8 cellular contexts compared by ENCODE assay signal in the genomic region with DNA sequence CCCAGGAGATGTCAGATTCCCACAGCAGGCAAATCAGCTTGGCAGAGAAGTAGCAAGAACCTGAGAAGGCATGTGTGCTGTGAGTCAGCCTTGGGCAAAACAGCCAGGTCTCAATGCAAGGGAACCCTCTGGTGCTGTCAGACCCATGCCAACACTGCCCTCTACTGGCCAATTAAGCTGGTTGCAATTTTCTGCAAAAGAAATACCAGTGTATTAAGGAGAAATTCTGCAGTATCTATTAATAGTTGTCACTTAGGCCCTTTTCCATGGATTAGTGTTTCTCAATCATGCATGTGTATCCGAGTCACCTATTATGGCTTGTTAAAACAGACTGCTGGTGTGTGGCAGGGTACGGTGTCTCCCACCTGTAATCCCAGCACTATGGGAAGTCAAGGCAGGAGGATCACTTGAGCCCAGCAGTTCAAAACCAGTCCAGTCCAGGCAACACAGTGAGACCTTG. TPM values are rescaled to one million over a fixed set of nuclear protein-coding genes. Genes with fewer than 3 reads are reported as not detected.
DNase-seq lines count a peak whose midpoint lies in the region; ATAC-seq, FAIRE-seq and TF ChIP-seq lines count a peak whose summit lies in the region.

No MANE protein-coding gene starts in this region.

- 50 to 57% (median 52%) methylated on average over 2 of the region's 2 CpGs for WGBS in heart left ventricle, 4 donors
- WGBS in aorta, 2 donors = 18 to 20% methylated on average over 2 of the region's 2 CpGs

- intact Hi-C loops in heart left ventricle (cut with DNase I) = loop anchor here (2.0 to 10.0 kb wide), 9 partner anchors 23 to 165 kb away; no protein-coding TSS in a partner anchor
- intact Hi-C loops in aorta (cut with DNase I) = loop anchor here (5.0 kb wide), 4 partner anchors 93 to 163 kb away; no protein-coding TSS in a partner anchor

- H3K9me3 ChIP-seq in adipocyte (ENCODE audit: control insufficient read depth, low read length) = no peaks in the 10 kb centered on the region
- H3K9me3 ChIP-seq in heart left ventricle = no peaks in the 10 kb centered on the region
- H3K9me3 ChIP-seq in aorta (ENCODE audit: control insufficient read depth, low read length) = no peaks in the 10 kb centered on the region

- peak; percentile 47 for ATAC-seq in GM18502 (IDR thresholded peaks at IDR 0.05; ENCODE audit: poor library complexity, unreplicated experiment)
- peak; percentile 85 to 97 (median 95) for ATAC-seq in heart left ventricle
- ATAC-seq in aorta (ENCODE audit: low FRiP score) = peak; percentile 95

- H3K27me3 ChIP-seq in adipocyte (replicated peaks; ENCODE audit: control insufficient read depth, insufficient read depth, low read length) = no peaks in the 10 kb centered on the region
- no peaks in the 10 kb centered on the region for H3K27me3 ChIP-seq in heart left ventricle
- H3K27me3 ChIP-seq in aorta (ENCODE audit: control insufficient read depth in 1 of 2, insufficient read depth in 2 of 2, low read length in 1 of 2) = no peaks in the 10 kb centered on the region

- H3K4me3 ChIP-seq in adipocyte (ENCODE audit: low read length) (no peak overlapping the region), heart left ventricle (no peak overlapping the region), aorta (ENCODE audit: low read length in 2 of 2) (no peak overlapping the region)

- H3K9ac ChIP-seq in adipocyte (ENCODE audit: low read length) = no peak overlapping the region

- peak overlapping the region in 1 of 12 donors; percentile 7 for H3K27ac ChIP-seq in heart left ventricle
- H3K27ac ChIP-seq in aorta (ENCODE audit: low read depth in 1 of 2, low read length in 2 of 2) = no peak overlapping the region

- DNase-seq in NCI-H1105 treated with DMSO at 0.1 percent for 48 hours (lab: John Stamatoyannopoulos, UW) (peak; percentile 54), T follicular helper cell (ENCODE audit: low read depth) (peak; percentile 61), adipocyte (ENCODE audit: low read depth) (peak; percentile 97), heart left ventricle (peak; percentile 69 to 85 (median 79)), pulmonary artery endothelial cell (ENCODE audit: low read depth, low spot score) (peak; percentile 74), aorta (peak; percentile 82 to 88)

- H3K4me1 ChIP-seq in adipocyte (ENCODE audit: control insufficient read depth, insufficient read depth, low read length) (peaks cover 21% of the 10 kb centered on the region), heart left ventricle (peaks cover 0 to 38% (median 26%) of the 10 kb centered on the region in 12 donors), aorta (ENCODE audit: control insufficient read depth in 1 of 2, insufficient read depth in 2 of 2, low read length in 2 of 2) (peaks cover 0 to 4% of the 10 kb centered on the region in 2 donors)

- peak; percentile 85 to 95 (median 91) for TF ChIP-seq CTCF in heart left ventricle (IDR thresholded peaks at IDR 0.05)

- FAIRE-seq in A204.1 (lab: Jason Lieb, UNC) = peak; percentile 94

- no peak for TF ChIP-seq POLR2A in heart left ventricle (IDR thresholded peaks at IDR 0.05)

- H3K36me3 ChIP-seq in adipocyte (ENCODE audit: control insufficient read depth, insufficient read depth, low read length, severe bottlenecking) = peaks cover 45% of the 10 kb centered on the region
- peaks cover 0 to 74% (median 31%) of the 10 kb centered on the region in 9 donors for H3K36me3 ChIP-seq in heart left ventricle
- H3K36me3 ChIP-seq in aorta (ENCODE audit: control insufficient read depth in 1 of 2, insufficient read depth in 2 of 2, low read length in 1 of 2) = peaks cover 0 to 2% of the 10 kb centered on the region in 2 donors

RNA-seq across cellular contexts. Expression of gene MAP4, which starts 26.2 kb away (rescaled TPM):
- 1,000 to 10,000 TPM in 2 of 9 donors, 100 to 1,000 TPM in 7; 484 to 1,422 (median 877) TPM for total RNA-seq in heart left ventricle
- 100 to 1,000 TPM; 206 to 346 TPM for polyA plus RNA-seq in heart left ventricle
- total RNA-seq in pulmonary artery endothelial cell = 67.1 and 72.6 TPM in 2 replicates
- 100 to 1,000 TPM; 356 to 467 TPM for total RNA-seq in aorta
- polyA plus RNA-seq in aorta = 100 to 1,000 TPM; 110 to 177 TPM
